8 cellular contexts compared by ENCODE assay signal in the genomic region with DNA sequence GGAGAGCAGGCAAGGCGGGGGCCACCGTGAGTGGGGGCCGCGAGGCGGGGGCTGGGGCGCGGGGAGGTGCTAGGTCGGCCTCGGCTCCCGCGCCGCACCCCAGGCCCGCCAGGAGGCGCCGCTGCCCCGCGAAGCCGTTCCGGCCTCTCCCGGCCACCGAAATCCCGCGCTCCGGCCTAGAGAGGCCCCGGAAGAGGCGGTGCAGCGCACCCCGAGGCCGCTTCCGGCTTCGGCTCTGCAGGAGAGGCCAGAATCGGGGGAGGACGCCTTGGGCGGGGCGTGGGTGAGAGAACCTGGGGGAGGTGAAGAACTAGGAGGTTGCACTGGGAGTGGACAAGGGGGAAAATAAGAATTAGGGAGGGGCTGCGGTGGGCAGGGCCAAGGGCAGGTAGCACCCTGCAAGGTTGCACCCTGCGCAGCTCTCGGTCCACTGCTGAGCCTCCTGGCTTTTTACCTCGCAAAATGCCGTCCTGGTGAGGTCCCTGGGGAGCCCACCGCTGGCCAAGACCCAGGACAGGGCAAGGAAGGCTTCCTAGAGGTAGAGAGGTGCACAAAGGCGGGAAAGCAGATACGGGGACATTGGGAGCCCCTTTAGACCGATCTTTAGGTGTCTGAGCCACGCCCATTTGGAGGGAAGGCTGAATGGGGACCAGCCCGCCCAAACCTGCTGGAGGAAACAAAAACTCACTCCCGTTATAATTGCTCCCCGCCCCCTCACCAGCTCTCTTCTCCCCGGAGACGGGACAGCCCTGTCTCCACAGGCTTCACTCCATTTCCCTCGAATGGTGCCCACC. TPM values are rescaled to one million over a fixed set of nuclear protein-coding genes. Genes with fewer than 3 reads are reported as not detected.
DNase-seq lines count a peak whose midpoint lies in the region; ATAC-seq, FAIRE-seq and TF ChIP-seq lines count a peak whose summit lies in the region.

No MANE protein-coding gene starts in this region.

- TF ChIP-seq CTCF in WERI-Rb-1 (IDR thresholded peaks at IDR 0.05; ENCODE audit: low read depth, low read length) (peak; percentile 88), bronchial epithelial cell (IDR thresholded peaks at IDR 0.05; ENCODE audit: insufficient read depth, low read length, severe bottlenecking) (peak; percentile 84)

- ATAC-seq in GM18907 (IDR thresholded peaks at IDR 0.05; ENCODE audit: unreplicated experiment) = peak; percentile 77
- peak; percentile 81 for ATAC-seq in HG03135 (IDR thresholded peaks at IDR 0.05; ENCODE audit: unreplicated experiment)

- no peaks in the 10 kb centered on the region for H3K36me3 ChIP-seq in WERI-Rb-1
- no peaks in the 10 kb centered on the region for H3K36me3 ChIP-seq in bronchial epithelial cell (ENCODE audit: control insufficient read depth, insufficient read depth, low read length)

- H3K27ac ChIP-seq in WERI-Rb-1 = peak overlapping the region; percentile 84

- FAIRE-seq in bronchial epithelial cell (lab: Jason Lieb, UNC) = no peak

- H3K9me3 ChIP-seq in WERI-Rb-1 (ENCODE audit: severe bottlenecking) = no peaks in the 10 kb centered on the region

- H3K27me3 ChIP-seq in WERI-Rb-1 (ENCODE audit: insufficient read depth, low read depth, severe bottlenecking) (no peaks in the 10 kb centered on the region), bronchial epithelial cell (ENCODE audit: control insufficient read depth, insufficient read depth, low read length) (no peaks in the 10 kb centered on the region)

- DNase-seq in AG08396 (ENCODE audit: low spot score) (peak; percentile 95), NCI-H2196 treated with DMSO at 0.1 percent for 48 hours (lab: John Stamatoyannopoulos, UW; ENCODE audit: unreplicated experiment) (peak; percentile 76), WERI-Rb-1 (peak; percentile 96), bronchial epithelial cell (ENCODE audit: low read depth) (peak; percentile 84), islet precursor cell (peak; percentile 98)
- peak; percentile 77 to 89 (median 78) for DNase-seq in stimulated activated CD4-positive, alpha-beta T cell treated with anti-CD3 and anti-CD28 coated beads, Interleukin-12 subunit alpha, Interleukin-12 subunit beta, amount 100 ng/mL, for 48 hours (ENCODE audit: low read depth in 2 of 3, low spot score in 1 of 3)

- H3K4me3 ChIP-seq in WERI-Rb-1 (ENCODE audit: low read depth, low read length) (peak overlapping the region; percentile 75), bronchial epithelial cell (ENCODE audit: low read depth, low read length) (peak overlapping the region; percentile 55)

RNA-seq across cellular contexts. Expression of a gene that starts 8.4 kb away (rescaled TPM):
- total RNA-seq in bronchial epithelial cell = 97.9 and 129 TPM in 2 replicates

RNA-seq across cellular contexts. Expression of a gene that starts 22.5 kb away (rescaled TPM):
- total RNA-seq in bronchial epithelial cell = not detected in 2 replicates

RNA-seq across cellular contexts. Expression of a gene that starts 36.2 kb away (rescaled TPM):
- 0.26 TPM in 1 of 2 replicates, not detected in the other for total RNA-seq in bronchial epithelial cell

RNA-seq across cellular contexts. Expression of a gene that starts 41.4 kb away (rescaled TPM):
- 2.3 and 7.1 TPM in 2 replicates for total RNA-seq in bronchial epithelial cell

RNA-seq across cellular contexts. Expression of a gene that starts 51.3 kb away (rescaled TPM):
- total RNA-seq in bronchial epithelial cell = under 0.01 TPM in 1 of 2 replicates, not detected in the other

Comparison
In these comparisons a context has a peak if more than half of its experiments do, and no peak if none do; other contexts are left out.
1. Peak in every context shown above with its lines: DNase-seq, ATAC-seq, H3K4me3 ChIP-seq and H3K27ac ChIP-seq.